In the genomic region with DNA sequence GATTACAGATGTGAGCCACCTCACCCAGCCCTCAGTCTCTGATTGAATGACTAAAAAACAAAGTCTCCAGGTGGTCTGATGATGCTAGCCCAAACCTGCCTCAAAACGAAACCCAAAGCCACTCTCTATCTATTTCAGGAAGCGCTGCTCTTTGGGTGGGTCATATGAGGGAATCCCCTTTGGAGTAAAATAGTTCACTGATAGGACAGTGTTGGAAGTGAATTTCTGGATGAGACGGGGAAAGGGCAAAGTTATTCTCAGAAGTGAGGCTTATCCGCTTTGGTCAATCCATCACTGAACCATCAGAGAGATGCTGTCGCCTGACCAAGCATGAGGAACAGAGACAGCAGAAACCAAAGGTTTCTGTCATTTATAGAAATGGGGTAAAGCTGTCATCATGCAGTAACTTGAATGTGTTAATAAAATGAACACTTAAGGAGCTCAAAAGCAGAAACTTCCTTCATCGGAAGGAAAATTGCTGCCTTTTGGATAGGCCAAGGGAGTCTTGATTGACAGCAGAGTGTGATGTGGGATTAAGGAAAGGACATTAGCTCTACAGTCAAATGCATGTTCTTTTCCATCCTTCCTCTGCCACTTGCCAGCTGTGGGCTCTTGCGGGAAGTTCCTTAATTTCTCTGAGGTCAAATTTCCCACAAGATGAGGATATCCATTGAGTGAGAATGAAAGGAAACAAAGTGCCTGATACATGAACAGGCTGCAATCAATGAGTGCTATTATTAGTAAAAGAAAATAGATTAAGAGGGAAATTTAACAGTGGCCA, we compare ENCODE assay signal across 12 cellular contexts.
A peak's percentile ranks its signal among the peaks of the same experiment; 100 is the strongest.
DNase-seq lines count a peak whose midpoint lies in the region; ATAC-seq and TF ChIP-seq lines count a peak whose summit lies in the region.
"Had no signal": no experiment of that assay in that cellular context is flagged by ENCODE, and none has a peak within 500 bp of the region (broad histone marks: within the 10 kb centered on the region; RNA-seq: fewer than 3 reads in every experiment).

No MANE protein-coding gene starts in this region.

- CTCF ChIA-PET in GM10248 (lab: Yijun Ruan, JAX): interaction anchor here (2.1 to 3.3 kb wide), 2 partner anchors 10 to 41 kb away, joined by 5 to 13 read pairs; no protein-coding TSS in a partner anchor

- no peak for TF ChIP-seq CTCF in GM10248 (IDR thresholded peaks at IDR 0.05; ENCODE audit: control extremely low read depth, extremely low read depth, low read depth, missing control alignments)

- peak; percentile 91 for ATAC-seq in GM19035 (IDR thresholded peaks at IDR 0.05; ENCODE audit: unreplicated experiment)
- peak; percentile 87 for ATAC-seq in GM21786 (IDR thresholded peaks at IDR 0.05; ENCODE audit: unreplicated experiment)
- ATAC-seq in HG03175 (IDR thresholded peaks at IDR 0.05; ENCODE audit: unreplicated experiment): peak; percentile 88
- ATAC-seq: T-helper 17 cell had no signal

- POLR2A ChIA-PET in GM10248 (lab: Yijun Ruan, JAX): interaction anchor here (1.1 kb wide), 1 partner anchor 9 kb away, joined by 3 read pairs; no protein-coding TSS in a partner anchor

- peak; percentile 51 for DNase-seq in GM10248 (ENCODE audit: extremely low spot score)
- DNase-seq in NCI-H2171 treated with DMSO at 0.1 percent for 48 hours (lab: John Stamatoyannopoulos, UW): no peak
- DNase-seq in GOT3 (lab: John Stamatoyannopoulos, UW): no peak
- no peak for DNase-seq in SHP77 treated with DMSO at 0.1 percent for 48 hours (lab: John Stamatoyannopoulos, UW)
- DNase-seq in activated effector memory CD4-positive, alpha-beta T cell treated with anti-CD3 and anti-CD28 coated beads, Interleukin-2, amount 50 U/mL, for 16 hours: no peak
- DNase-seq: naive B cell, NCI-H146, small intestine, T-helper 17 cell had no signal
